In genomic region chr11:36488096-36488495, GRCh38 we compare ENCODE assay signal across 13 cellular contexts. TPM values are rescaled to one million over a fixed set of nuclear protein-coding genes. Genes with fewer than 3 reads are reported as not detected.
A peak's percentile ranks its signal among the peaks of the same experiment; 100 is the strongest.
DNase-seq lines count a peak whose midpoint lies in the region; ATAC-seq and TF ChIP-seq lines count a peak whose summit lies in the region.
"Had no signal": no experiment of that assay in that cellular context is flagged by ENCODE, and none has a peak within 500 bp of the region (broad histone marks: within the 10 kb centered on the region; RNA-seq: fewer than 3 reads in every experiment).

No MANE protein-coding gene starts in this region.

- no peak overlapping the region for H4K91ac ChIP-seq in IMR-90 (ENCODE audit: insufficient read depth, low read depth, low read length)

- in situ Hi-C loops in IMR-90 (cut with MboI; ENCODE audit: low sequenced_read_pairs) = loop anchor here (10.0 to 25.0 kb wide), 2 partner anchors 676 to 753 kb away; no protein-coding TSS in a partner anchor

- TF ChIP-seq RAD21 in IMR-90 (IDR thresholded peaks at IDR 0.05; ENCODE audit: low read length) = no peak

- dilution Hi-C loops in IMR-90 (cut with HindIII; ENCODE audit: low sequenced_read_pairs, unreplicated experiment) = loop anchor here (10.0 kb wide), 1 partner anchor 193 kb away; the partner anchor contains the start of gene PRR5L

- peak overlapping the region; percentile 46; the same call in 1 of the 2 replicates for H3K4ac ChIP-seq in IMR-90 (ENCODE audit: low read depth, low read length)

- peaks cover 14% of the 10 kb centered on the region for H3K4me1 ChIP-seq in CD8-positive, alpha-beta memory T cell (ENCODE audit: insufficient read depth, low read length)
- H3K4me1 ChIP-seq in IMR-90 (ENCODE audit: control insufficient read depth, insufficient read depth, low read length) (peaks cover 1% of the 10 kb centered on the region; the same call in 1 of the 2 replicates), lung (ENCODE audit: control insufficient read depth in 2 of 2, insufficient read depth in 2 of 2, low read length in 2 of 2) (peaks cover 2 to 10% of the 10 kb centered on the region in 2 donors), ovary (ENCODE audit: insufficient read depth) (no peaks in the 10 kb centered on the region)
- H3K4me1 ChIP-seq: foreskin keratinocyte had no signal

- H3K27ac Mint-ChIP-seq in CD8-positive, alpha-beta memory T cell = peak overlapping the region in 7 of 8 donors; percentile 44 to 85 (median 60)

- H4K8ac ChIP-seq in IMR-90 (ENCODE audit: low read depth in 2 of 2, low read length in 2 of 2) = no peak overlapping the region

- no peaks in the 10 kb centered on the region; the same call in 1 of the 2 replicates for H4K20me1 ChIP-seq in IMR-90 (ENCODE audit: insufficient read depth, low read length)

- peaks cover 19 to 48% of the 10 kb centered on the region in 2 experiments for H3K79me1 ChIP-seq in IMR-90 (ENCODE audit: low read depth in 1 of 2, low read length in 2 of 2)

- H3K27me3 ChIP-seq in CD8-positive, alpha-beta memory T cell (ENCODE audit: insufficient read depth, low read length, poor library complexity, severe bottlenecking) = no peaks in the 10 kb centered on the region
- no peaks in the 10 kb centered on the region for H3K27me3 ChIP-seq in IMR-90 (ENCODE audit: control insufficient read depth, insufficient read depth, low read length)
- H3K27me3 ChIP-seq in lung (ENCODE audit: control insufficient read depth, insufficient read depth) = no peaks in the 10 kb centered on the region
- no peaks in the 10 kb centered on the region for H3K27me3 ChIP-seq in ovary
- H3K27me3 ChIP-seq: foreskin keratinocyte had no signal

- H2AFZ ChIP-seq in IMR-90 (replicated peaks; ENCODE audit: low read length, poor library complexity) = no peak overlapping the region

- peaks cover 7 to 81% (median 24%) of the 10 kb centered on the region in 3 donors for H3K36me3 Mint-ChIP-seq in CD8-positive, alpha-beta memory T cell

- H3K9ac ChIP-seq in IMR-90 (ENCODE audit: low read depth, low read length) = no peak overlapping the region

- 0 out of 2 replicates have a peak overlapping the region, but pooled peaks have one; percentile 53 for H3K23ac ChIP-seq in IMR-90 (ENCODE audit: low read depth, low read length)

- H2AK5ac ChIP-seq in IMR-90 (ENCODE audit: low read depth, low read length) = peak overlapping the region; percentile 63; the same call in 1 of the 2 replicates

- no peak overlapping the region for H3K56ac ChIP-seq in IMR-90 (ENCODE audit: extremely low read depth, insufficient read depth, low read length)

- no peaks in the 10 kb centered on the region for H3K27me3 Mint-ChIP-seq in CD8-positive, alpha-beta memory T cell

- TF ChIP-seq EP300 in ovary (IDR thresholded peaks at IDR 0.05) = no peak

- ATAC-seq in GM19468 (IDR thresholded peaks at IDR 0.05; ENCODE audit: extremely low read depth, unreplicated experiment) (peak; percentile 55), IMR-90 (ENCODE audit: low read depth) (no peak), lung (ENCODE audit: insufficient read depth, low FRiP score) (no peak)
- ATAC-seq: foreskin keratinocyte had no signal

- H3K18ac ChIP-seq in IMR-90 (ENCODE audit: low read depth, low read length) = no peak overlapping the region

- WGBS in IMR-90 (ENCODE audit: extremely low coverage in 2 of 2, insufficient read length in 1 of 2), 2 experiments = no CpG with 5 or more reads among the region's 5 CpGs
- 45 to 64% methylated on average over 5 of the region's 5 CpGs for WGBS in lung, 2 donors
- WGBS in ovary, 3 donors = 74 to 81% (median 77%) methylated on average over 5 of the region's 5 CpGs

- no peak overlapping the region for H2AK9ac ChIP-seq in IMR-90 (replicated peaks; ENCODE audit: low read depth, low read length, poor library complexity)

- intact Hi-C loops in IMR-90 (cut with micrococcal nuclease) (no loop called here), ovary (cut with DNase I) (no loop called here)

- H3K9me1 ChIP-seq in IMR-90 (ENCODE audit: insufficient read depth, low read length) = no peaks in the 10 kb centered on the region

- TF ChIP-seq POLR2A in IMR-90 (IDR thresholded peaks at IDR 0.05; ENCODE audit: low read depth, low read length) = no peak
- TF ChIP-seq POLR2A in ovary (IDR thresholded peaks at IDR 0.05) = no peak

- H3K4me3 ChIP-seq in CD8-positive, alpha-beta memory T cell (ENCODE audit: low read length) = no peak overlapping the region
- H3K4me3 ChIP-seq in IMR-90 (ENCODE audit: insufficient read depth, low read depth, low read length) (no peak overlapping the region), lung (no peak overlapping the region), ovary (no peak overlapping the region)

- H3K36me3 ChIP-seq in CD8-positive, alpha-beta memory T cell (ENCODE audit: insufficient read depth, low read length) = peaks cover 17% of the 10 kb centered on the region
- H3K36me3 ChIP-seq in IMR-90 (ENCODE audit: control insufficient read depth, insufficient read depth, low read length) (peaks cover 36% of the 10 kb centered on the region), lung (ENCODE audit: control insufficient read depth in 2 of 2, insufficient read depth in 2 of 2, low read length in 2 of 2) (peaks cover 18 to 28% of the 10 kb centered on the region in 2 donors), ovary (no peaks in the 10 kb centered on the region)

- H3K4me2 ChIP-seq in IMR-90 (ENCODE audit: low read depth, low read length) = no peak overlapping the region

- H2BK120ac ChIP-seq in IMR-90 (ENCODE audit: low read depth, low read length) = no peak overlapping the region

- H3K9me3 ChIP-seq in CD8-positive, alpha-beta memory T cell (ENCODE audit: low read length) = no peaks in the 10 kb centered on the region
- H3K9me3 ChIP-seq in IMR-90 (ENCODE audit: control insufficient read depth, insufficient read depth, low read length) (no peaks in the 10 kb centered on the region), lung (ENCODE audit: control insufficient read depth in 2 of 2, insufficient read depth in 1 of 2, low read length in 1 of 2) (no peaks in the 10 kb centered on the region), ovary (no peaks in the 10 kb centered on the region)

- H3K14ac ChIP-seq in IMR-90 (replicated peaks; ENCODE audit: low read depth, low read length) = peak overlapping the region; percentile 87; the same call in 1 of the 2 replicates

- no peak overlapping the region for H2BK15ac ChIP-seq in IMR-90 (ENCODE audit: low read depth, low read length)

- peaks cover 0 to 2% (median 0%) of the 10 kb centered on the region in 5 donors for H3K9me3 Mint-ChIP-seq in CD8-positive, alpha-beta memory T cell

- H3K27ac ChIP-seq in CD8-positive, alpha-beta memory T cell (ENCODE audit: low read depth, low read length) = no peak overlapping the region
- H3K27ac ChIP-seq in IMR-90 (ENCODE audit: insufficient read depth, low read length) (no peak overlapping the region), lung (ENCODE audit: low read depth in 1 of 2, low read length in 1 of 2) (peak overlapping the region; percentile 22 to 60), ovary (no peak overlapping the region)
- H3K27ac ChIP-seq: foreskin keratinocyte had no signal

- peak overlapping the region in 1 of 7 donors; percentile 49 for H3K4me3 Mint-ChIP-seq in CD8-positive, alpha-beta memory T cell

- TF ChIP-seq CTCF in IMR-90 (conservative IDR thresholded peaks at IDR 0.05; ENCODE audit: low read depth, low read length) (no peak), lung (IDR thresholded peaks at IDR 0.05; ENCODE audit: control extremely low read depth, extremely low read depth) (no peak), ovary (IDR thresholded peaks at IDR 0.05) (no peak)

- H2BK20ac ChIP-seq in IMR-90 (ENCODE audit: low read depth, low read length) = no peak overlapping the region; the same call in 1 of the 2 replicates

- no peak overlapping the region for H4K5ac ChIP-seq in IMR-90 (ENCODE audit: low read depth, low read length)

- DNase-seq in CD8-positive, alpha-beta memory T cell = no peak
- DNase-seq in IMR-90 = no peak
- no peak for DNase-seq in lung (ENCODE audit: low spot score)
- DNase-seq in cerebellar cortex (ENCODE audit: low spot score) = no peak
- DNase-seq in ovary = no peak
- DNase-seq in NCI-H1436 treated with DMSO at 0.1 percent for 48 hours (lab: John Stamatoyannopoulos, UW) = no peak
- no peak for DNase-seq in D341Med (ENCODE audit: low spot score)
- DNase-seq: activated CD8-positive, alpha-beta memory T cell treated with anti-CD3 and anti-CD28 coated beads, Interleukin-2, amount 50 U/mL, for 48 hours; caudate nucleus; foreskin keratinocyte; SIG-M5; stimulated activated naive CD4-positive, alpha-beta T cell had no signal

- POLR2A ChIA-PET in CD8-positive, alpha-beta memory T cell (lab: Charles Lee) = interaction anchor here (0.6 to 1.2 kb wide), 2 partner anchors 9 to 154 kb away, joined by 3 read pairs; no protein-coding TSS in a partner anchor
- POLR2A ChIA-PET in IMR-90 (lab: Charles Lee; ENCODE audit: unreplicated experiment) = no interaction called here

- peaks cover 28 to 53% (median 47%) of the 10 kb centered on the region in 3 donors for H3K4me1 Mint-ChIP-seq in CD8-positive, alpha-beta memory T cell

- CTCF ChIA-PET in CD8-positive, alpha-beta memory T cell (lab: Charles Lee) = interaction anchor here (0.8 to 3.3 kb wide), 6 partner anchors 10 to 666 kb away, joined by 3 to 9 read pairs (median 4); no protein-coding TSS in a partner anchor
- CTCF ChIA-PET in IMR-90 (lab: Yijun Ruan, JAX) = interaction anchor here (0.7 to 3.3 kb wide), 4 partner anchors 9 to 205 kb away, joined by 3 to 12 read pairs (median 5); partner anchors contain the start of gene TRAF6

- no TSS peak for BruUV-seq in IMR-90 (replicated peaks; lab: Mats Ljungman, UMichigan)

- no peak overlapping the region for H2BK5ac ChIP-seq in IMR-90 (ENCODE audit: low read depth, low read length, poor library complexity, severe bottlenecking)

TF ChIP-seq in IMR-90, 13 proteins besides CTCF, POLR2A, EP300 and RAD21:
- no peak for TF ChIP-seq MXI1 (IDR thresholded peaks at IDR 0.05; ENCODE audit: borderline replicate concordance, low read depth, low read length)
- no peak for TF ChIP-seq SMC3 (IDR thresholded peaks at IDR 0.05; ENCODE audit: low read depth, low read length)
- TF ChIP-seq CHD1 (IDR thresholded peaks at IDR 0.05; ENCODE audit: low read depth, low read length) = no peak
- no peak for TF ChIP-seq FOS (IDR thresholded peaks at IDR 0.05; ENCODE audit: low read depth, low read length)
- no peak for TF ChIP-seq BHLHE40 (IDR thresholded peaks at IDR 0.05; ENCODE audit: low read depth, low read length)

RNA-seq across cellular contexts. Expression of gene TRAF6, which starts 22.0 kb away (rescaled TPM):
- 10 to 100 TPM; 14.4 to 16.6 TPM for total RNA-seq in CD8-positive, alpha-beta memory T cell
- 12.7 TPM for polyA plus RNA-seq in CD8-positive, alpha-beta memory T cell
- total RNA-seq in IMR-90 (2012; rRNA removed) = 15.3 and 17.6 TPM in 2 replicates
- 5.6 and 6.0 TPM in 2 replicates for polyA plus RNA-seq in IMR-90 (2012; rRNA removed)
- polyA plus RNA-seq in IMR-90 (2012; cell fraction: cytosol; rRNA removed) = 1.5 and 1.9 TPM in 2 replicates
- 1.4 and 10.2 TPM in 2 replicates for polyA plus RNA-seq in IMR-90 (2012; cell fraction: nucleus; rRNA removed; ENCODE audit: low replicate concordance)
- total RNA-seq in lung = 10 to 100 TPM; 13.1 to 14.0 TPM
- polyA plus RNA-seq in lung = 1 to 10 TPM; 2.2 to 4.5 TPM
- 10 to 100 TPM in 6 of 7 donors, 1 to 10 TPM in 1; 8.7 to 16.4 (median 13.9) TPM for total RNA-seq in ovary
- polyA plus RNA-seq in ovary = 10 to 100 TPM in 1 of 2 donors, 1 to 10 TPM in 1; 4.9 to 18.2 TPM

Comparison
In these comparisons a context has a peak if more than half of its experiments do, and no peak if none do; other contexts are left out.
1. H3K27ac ChIP-seq: peak in lung (2 of 2); none in CD8-positive, alpha-beta memory T cell (single experiment), IMR-90 (single experiment) and ovary (0 of 2).